ENCODE assay signal across 8 cellular contexts in the genomic region with DNA sequence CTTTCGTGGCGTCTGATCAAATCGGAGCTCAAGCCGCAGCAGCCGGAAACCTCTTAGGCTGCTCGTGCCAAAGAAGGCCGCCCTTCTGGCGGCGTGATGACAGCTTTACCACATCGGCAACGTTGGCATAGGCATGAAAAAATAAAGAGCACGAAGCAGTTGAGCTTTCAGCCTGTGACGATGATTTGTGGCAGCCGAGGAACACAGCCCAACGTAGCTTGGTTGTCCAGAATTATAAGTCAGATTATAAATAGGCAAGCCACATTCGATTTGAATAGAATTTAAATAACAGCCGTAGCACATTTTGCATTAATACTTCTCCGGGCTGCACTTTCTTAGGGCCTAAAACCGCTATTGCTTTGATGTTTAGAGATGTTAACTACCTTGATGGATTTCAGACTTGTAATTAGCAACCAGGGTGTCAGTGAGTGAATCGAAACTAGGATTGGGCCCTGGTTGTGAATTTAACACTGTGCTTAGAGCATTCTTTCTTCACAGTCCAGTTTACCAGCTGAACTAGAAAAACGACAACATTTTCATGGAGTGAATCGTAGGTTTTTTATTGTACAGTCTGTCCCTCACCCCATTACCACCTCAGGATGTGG. TPM values are rescaled to one million over a fixed set of nuclear protein-coding genes. Genes with fewer than 3 reads are reported as not detected.
A peak's percentile ranks its signal among the peaks of the same experiment; 100 is the strongest.
DNase-seq lines count a peak whose midpoint lies in the region; ATAC-seq and TF ChIP-seq lines count a peak whose summit lies in the region.

No MANE protein-coding gene starts in this region.

- ATAC-seq in HG02588 (IDR thresholded peaks at IDR 0.05; ENCODE audit: unreplicated experiment) (peak; percentile 15), gastrocnemius medialis (peak; percentile 67 to 79), GM18519 (IDR thresholded peaks at IDR 0.05; ENCODE audit: low FRiP score, unreplicated experiment) (no peak)

- H3K9me3 ChIP-seq in ES-I3 (ENCODE audit: control insufficient read depth, insufficient read depth, low read length) (no peaks in the 10 kb centered on the region), gastrocnemius medialis (no peaks in the 10 kb centered on the region)

- no peak for TF ChIP-seq CTCF in gastrocnemius medialis (IDR thresholded peaks at IDR 0.05 in 4 of 5, conservative IDR thresholded peaks at IDR 0.05 in 1 of 5)

- no peaks in the 10 kb centered on the region for H3K27me3 ChIP-seq in gastrocnemius medialis

- peak overlapping the region; percentile 78 to 100 (median 96) for H3K4me3 ChIP-seq in gastrocnemius medialis

- DNase-seq in NCI-H1417 treated with DMSO at 0.1 percent for 48 hours (lab: John Stamatoyannopoulos, UW) (peak; percentile 31), T-helper 22 cell (ENCODE audit: low read depth) (peak; percentile 83), anterior cingulate cortex (lab: John Stamatoyannopoulos, UW) (peak in 49 of 58 donors; percentile 32 to 90 (median 66)), hypothalamus (lab: John Stamatoyannopoulos, UW) (peak in 33 of 51 donors; percentile 20 to 88 (median 50)), gastrocnemius medialis (peak; percentile 60 to 90)

- H3K36me3 ChIP-seq in ES-I3 (ENCODE audit: insufficient read depth, low read length) (no peaks in the 10 kb centered on the region), gastrocnemius medialis (no peaks in the 10 kb centered on the region)

- in situ Hi-C loops in gastrocnemius medialis (cut with MboI; ENCODE audit: low sequenced_read_pairs in 4 of 4), result loop anchor here in 3 of 4 donors (25.0 kb wide), 1 partner anchor 922 kb away; the partner anchor contains the start of gene IFNGR1 (in 3 of the 3)

- H3K27ac ChIP-seq in gastrocnemius medialis, result peak overlapping the region; percentile 99 to 100 (median 100)

- H3K9ac ChIP-seq in ES-I3 (ENCODE audit: low read depth, low read length), result peak overlapping the region; percentile 97

- no peak for TF ChIP-seq POLR2A in gastrocnemius medialis (IDR thresholded peaks at IDR 0.05)

- intact Hi-C loops in gastrocnemius medialis (cut with DNase I; ENCODE audit: low total_unique reads), result loop anchor here (1.0 kb wide), 1 partner anchor 793 kb away; the partner anchor contains the start of gene AHI1

- H3K4me1 ChIP-seq in ES-I3 (ENCODE audit: insufficient read depth, low read length), result 0 out of 2 replicates have a peak, but pooled peaks cover under 1% of the 10 kb centered on the region
- H3K4me1 ChIP-seq in gastrocnemius medialis, result peaks cover 37 to 40% of the 10 kb centered on the region in 2 donors

RNA-seq across cellular contexts. Expression of gene BCLAF1, which starts 0.9 kb away (rescaled TPM):
- total RNA-seq in gastrocnemius medialis, result 10 to 100 TPM; 27.3 to 83.0 (median 61.8) TPM

RNA-seq across cellular contexts. Expression of gene MTFR2, which starts 40.4 kb away (rescaled TPM):
- under 1 TPM in 1 of 4 donors, not detected in 3; 0.51 TPM for total RNA-seq in gastrocnemius medialis

Comparison
In these comparisons a context has a peak if more than half of its experiments do, and no peak if none do; other contexts are left out.
1. DNase-seq: peak in every context shown above with its lines; median percentile 83 in T-helper 22 cell; 75 in gastrocnemius medialis; 66 in anterior cingulate cortex; 50 in hypothalamus; 31 in NCI-H1417 treated with DMSO at 0.1 percent for 48 hours.